27 cellular contexts compared by ENCODE assay signal in genomic region chr16:50444546-50444945, GRCh38.
"Had no signal": no experiment of that assay in that cellular context is flagged by ENCODE, and none has a peak within 500 bp of the region (broad histone marks: within the 10 kb centered on the region; RNA-seq: fewer than 3 reads in every experiment).

No MANE protein-coding gene starts in this region.

- H3K27me3 ChIP-seq: sigmoid colon, upper lobe of left lung had no signal

- H3K27me3 Mint-ChIP-seq: activated CD4-positive, alpha-beta T cell treated with anti-CD3 and anti-CD28 coated beads for 36 hours had no signal

- H3K36me3 Mint-ChIP-seq: brain had no signal

- H3K27ac ChIP-seq: dorsolateral prefrontal cortex, gastroesophageal sphincter, sigmoid colon, thoracic aorta, upper lobe of left lung had no signal

- H3K4me3 ChIP-seq: dorsolateral prefrontal cortex, gastroesophageal sphincter, mucosa of descending colon, sigmoid colon, thoracic aorta, upper lobe of left lung had no signal

- H3K27ac Mint-ChIP-seq: activated CD4-positive, alpha-beta T cell treated with anti-CD3 and anti-CD28 coated beads for 36 hours; activated naive CD4-positive, alpha-beta T cell treated with anti-CD3 and anti-CD28 coated beads, Interleukin-2, amount 50 U/mL, for 24 hours; activated T-cell treated with anti-CD3 and anti-CD28 coated beads, Interleukin-2, amount 50 U/mL, for 72 hours; brain; effector memory CD8-positive, alpha-beta T cell; naive B cell; T-cell had no signal

- ATAC-seq: activated CD4-positive, alpha-beta T cell treated with anti-CD3 and anti-CD28 coated beads for 36 hours; effector memory CD8-positive, alpha-beta T cell; esophagus mucosa; gastroesophageal sphincter; left ventricle myocardium superior; mucosa of descending colon; T-cell had no signal

- H3K9me3 Mint-ChIP-seq: activated naive CD4-positive, alpha-beta T cell treated with anti-CD3 and anti-CD28 coated beads, Interleukin-2, amount 50 U/mL, for 24 hours had no signal

- H3K36me3 ChIP-seq: gastroesophageal sphincter, sigmoid colon, thoracic aorta, upper lobe of left lung had no signal

- H3K4me3 Mint-ChIP-seq: activated CD4-positive, alpha-beta T cell treated with anti-CD3 and anti-CD28 coated beads for 36 hours; activated naive CD4-positive, alpha-beta T cell treated with anti-CD3 and anti-CD28 coated beads, Interleukin-2, amount 50 U/mL, for 24 hours; activated T-cell treated with anti-CD3 and anti-CD28 coated beads, Interleukin-2, amount 50 U/mL, for 72 hours; brain; central memory CD8-positive, alpha-beta T cell; effector memory CD8-positive, alpha-beta T cell; naive B cell; neural crest cell; T-cell had no signal

- H3K4me1 Mint-ChIP-seq: activated naive CD4-positive, alpha-beta T cell treated with anti-CD3 and anti-CD28 coated beads, Interleukin-2, amount 50 U/mL, for 24 hours; central memory CD8-positive, alpha-beta T cell; naive B cell; T-cell had no signal

- DNase-seq: activated CD4-positive, alpha-beta T cell treated with anti-CD3 and anti-CD28 coated beads for 36 hours; activated CD4-positive, alpha-beta T cell treated with anti-CD3 and anti-CD28 coated beads, Interleukin-2, amount 50 U/mL, for 48 hours; activated gamma-delta T cell treated with Interleukin-2 at 50 U/mL for 16 hours; activated T-cell treated with anti-CD3 and anti-CD28 coated beads, Interleukin-2, amount 50 U/mL, for 72 hours; aorta; effector memory CD8-positive, alpha-beta T cell; hypothalamus; left ventricle myocardium superior; mucosa of descending colon; naive B cell; occipital lobe; posterior cingulate gyrus; sigmoid colon; stimulated activated CD4-positive, alpha-beta T cell treated with anti-CD3 and anti-CD28 coated beads, Interleukin-2, amount 100 ng/mL, for 48 hours; stimulated activated CD8-positive, alpha-beta memory T cell treated with anti-CD3 and anti-CD28 coated beads, Interleukin-4, amount 100 ng/mL, for 48 hours; stimulated activated naive CD4-positive, alpha-beta T cell; T-cell; T-helper 9 cell; upper lobe of left lung had no signal

- H3K4me1 ChIP-seq: gastroesophageal sphincter, sigmoid colon, upper lobe of left lung had no signal
